ENCODE assay signal across 11 cellular contexts in the genomic region with DNA sequence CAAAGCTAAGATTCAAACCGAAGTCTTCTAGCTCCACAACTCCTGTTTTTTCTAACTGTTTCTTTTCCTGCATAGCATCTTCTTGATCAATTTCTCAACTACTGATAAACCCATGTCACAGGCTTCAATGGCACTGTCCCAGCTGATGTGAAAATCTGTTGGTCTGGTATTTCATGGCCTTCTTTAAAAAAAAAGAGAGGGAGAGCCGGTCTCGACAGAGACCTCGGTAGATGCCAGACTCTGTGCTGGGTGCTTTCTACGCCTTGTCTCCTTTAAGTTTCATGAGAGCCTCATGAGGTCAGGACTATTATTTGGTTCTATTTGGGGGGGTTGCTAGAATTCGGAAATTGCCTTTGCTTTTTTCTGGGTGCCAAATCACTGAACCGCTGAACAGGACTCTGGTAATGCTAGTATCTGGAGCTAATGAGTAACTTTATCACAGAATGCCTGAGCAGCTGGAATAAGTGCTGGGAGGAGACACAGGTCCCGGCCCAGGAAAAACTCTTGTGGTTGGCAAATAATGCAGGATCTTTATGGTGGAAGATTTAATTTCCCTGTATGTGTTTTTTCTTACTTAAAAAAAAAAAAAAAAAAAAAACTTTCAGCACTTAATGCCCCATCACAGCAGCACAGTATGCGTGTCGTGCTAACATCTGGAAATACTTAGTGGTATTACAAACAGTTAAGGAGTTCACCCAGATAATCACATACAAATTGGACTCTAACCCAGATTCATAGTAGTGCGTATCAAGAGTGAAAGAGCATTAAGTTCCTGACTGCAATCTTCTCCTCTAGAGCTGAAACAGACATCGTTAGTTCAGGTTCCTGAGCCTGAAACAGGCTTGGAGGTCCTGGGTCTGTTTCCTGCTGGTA.
A peak's percentile ranks its signal among the peaks of the same experiment; 100 is the strongest.
DNase-seq lines count a peak whose midpoint lies in the region; ATAC-seq and TF ChIP-seq lines count a peak whose summit lies in the region.
"Had no signal": no experiment of that assay in that cellular context is flagged by ENCODE, and none has a peak within 500 bp of the region (broad histone marks: within the 10 kb centered on the region; RNA-seq: fewer than 3 reads in every experiment).

No MANE protein-coding gene starts in this region.

- no peaks in the 10 kb centered on the region for H3K9me3 ChIP-seq in SJSA1 (replicated peaks)
- H3K9me3 ChIP-seq in osteoblast (ENCODE audit: low read depth, low read length), result no peaks in the 10 kb centered on the region

- TF ChIP-seq CTCF in fibroblast of the aortic adventitia (IDR thresholded peaks at IDR 0.05; ENCODE audit: insufficient read depth, low read length), result no peak
- TF ChIP-seq CTCF in osteoblast (IDR thresholded peaks at IDR 0.05; ENCODE audit: extremely low read depth, low read depth, low read length), result no peak

- no peaks in the 10 kb centered on the region for H4K20me1 ChIP-seq in osteoblast (ENCODE audit: insufficient read depth, low read length)

- H3K36me3 ChIP-seq in SJSA1 (no peaks in the 10 kb centered on the region), osteoblast (ENCODE audit: insufficient read depth, low read length) (no peaks in the 10 kb centered on the region)

- H3K27ac ChIP-seq in SJSA1, result peak overlapping the region; percentile 29; the same call in 1 of the 2 replicates
- peak overlapping the region; percentile 19 for H3K27ac ChIP-seq in osteoblast (ENCODE audit: low read depth, low read length)

- H3K4me2 ChIP-seq in osteoblast (ENCODE audit: insufficient read depth, low read length), result peak overlapping the region; percentile 37

- no peaks in the 10 kb centered on the region for H3K27me3 ChIP-seq in SJSA1 (replicated peaks)
- H3K27me3 ChIP-seq in osteoblast (ENCODE audit: insufficient read depth, low read length), result no peaks in the 10 kb centered on the region

- DNase-seq in AG08395 (ENCODE audit: low spot score) (peak; percentile 71), SJSA1 (ENCODE audit: low read depth in 1 of 2, low spot score in 2 of 2) (peak in 1 of 2 experiments; percentile 52), fibroblast of the aortic adventitia (ENCODE audit: low read depth) (peak; percentile 97), osteoblast (ENCODE audit: insufficient read length, low spot score, missing footprints) (peak; percentile 86), NCI-H128 (lab: John Stamatoyannopoulos, UW; ENCODE audit: unreplicated experiment) (no peak)
- DNase-seq in stimulated activated CD4-positive, alpha-beta T cell treated with anti-CD3 and anti-CD28 coated beads, Interleukin-15, amount 100 ng/mL, for 24 hours, result no peak
- no peak for DNase-seq in stimulated activated CD4-positive, alpha-beta T cell treated with anti-CD3 and anti-CD28 coated beads, Interleukin-12 subunit alpha, Interleukin-12 subunit beta, amount 100 ng/mL, for 4 hours
- DNase-seq: activated CD4-positive, alpha-beta T cell treated with anti-CD3 and anti-CD28 coated beads for 1 hour; MM.1S; OCI-M1 had no signal

- no peak overlapping the region for H3K4me3 ChIP-seq in SJSA1
- H3K4me3 ChIP-seq in fibroblast of the aortic adventitia (ENCODE audit: low read depth, low read length), result no peak overlapping the region
- H3K4me3 ChIP-seq in osteoblast (ENCODE audit: insufficient read depth, low read length), result no peak overlapping the region

- H3K79me2 ChIP-seq in osteoblast (ENCODE audit: insufficient read depth, low read length), result no peaks in the 10 kb centered on the region

- H2AFZ ChIP-seq in osteoblast (ENCODE audit: low read length), result peak overlapping the region; percentile 36

- ATAC-seq in HG03378 (IDR thresholded peaks at IDR 0.05; ENCODE audit: unreplicated experiment), result no peak

- peaks cover 27% of the 10 kb centered on the region for H3K4me1 ChIP-seq in SJSA1 (replicated peaks)
- H3K4me1 ChIP-seq in osteoblast (ENCODE audit: insufficient read depth, low read length), result peaks cover 11% of the 10 kb centered on the region

Comparison
In these comparisons a context has a peak if more than half of its experiments do, and no peak if none do; other contexts are left out.
1. DNase-seq: peak in AG08395 (single experiment), fibroblast of the aortic adventitia (single experiment) and osteoblast (single experiment); none in stimulated activated CD4-positive, alpha-beta T cell treated with anti-CD3 and anti-CD28 coated beads, Interleukin-15, amount 100 ng/mL, for 24 hours (single experiment), stimulated activated CD4-positive, alpha-beta T cell treated with anti-CD3 and anti-CD28 coated beads, Interleukin-12 subunit alpha, Interleukin-12 subunit beta, amount 100 ng/mL, for 4 hours (single experiment) and NCI-H128 (single experiment).